9 cellular contexts compared by ENCODE assay signal in the genomic region with DNA sequence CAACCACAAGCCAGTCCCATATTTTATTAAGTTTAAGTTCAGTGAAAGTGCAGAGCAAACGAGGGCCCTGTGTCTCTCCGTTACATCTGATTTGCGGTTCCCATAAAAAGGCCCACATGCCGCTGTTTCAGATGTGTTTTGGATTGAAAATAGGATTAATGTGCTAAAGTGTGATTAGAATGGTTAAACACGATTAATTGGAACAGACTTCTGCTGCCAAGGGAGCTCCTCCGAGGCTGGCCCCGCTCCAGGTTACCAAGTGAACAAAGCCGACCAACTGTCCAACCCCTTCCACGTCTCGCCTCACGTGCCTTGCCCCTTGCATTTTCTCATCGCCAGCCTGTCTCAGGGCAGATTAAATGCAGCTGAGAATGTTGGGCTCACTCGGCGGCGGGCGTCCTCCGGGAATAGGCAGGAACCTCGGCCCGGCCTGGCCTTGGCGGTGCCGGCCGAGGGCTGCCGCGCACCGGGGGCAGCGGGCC.
DNase-seq lines count a peak whose midpoint lies in the region; ATAC-seq, FAIRE-seq and TF ChIP-seq lines count a peak whose summit lies in the region.
"Had no signal": no experiment of that assay in that cellular context is flagged by ENCODE, and none has a peak within 500 bp of the region (broad histone marks: within the 10 kb centered on the region; RNA-seq: fewer than 3 reads in every experiment).

No MANE protein-coding gene starts in this region.

- no peaks in the 10 kb centered on the region for H3K27me3 ChIP-seq in foreskin keratinocyte

- FAIRE-seq in D721Med (lab: Jason Lieb, UNC), result peak; percentile 90
- FAIRE-seq: G401.6 had no signal

- no peaks in the 10 kb centered on the region for H3K4me1 Mint-ChIP-seq in stimulated activated effector memory CD8-positive, alpha-beta T cell treated with anti-CD3 and anti-CD28 coated beads, Interleukin-12 subunit alpha, Interleukin-12 subunit beta, amount 100 ng/mL, for 72 hours

- H3K4me3 Mint-ChIP-seq in stimulated activated effector memory CD8-positive, alpha-beta T cell treated with anti-CD3 and anti-CD28 coated beads, Interleukin-12 subunit alpha, Interleukin-12 subunit beta, amount 100 ng/mL, for 72 hours, result no peak overlapping the region

- no peak overlapping the region for H3K27ac ChIP-seq in foreskin keratinocyte

- DNase-seq in D721Med (ENCODE audit: insufficient read length, low spot score) (peak; percentile 89), NCI-H446 treated with DMSO at 0.1 percent for 48 hours (lab: John Stamatoyannopoulos, UW) (peak; percentile 81), fibroblast of villous mesenchyme (ENCODE audit: low read depth) (peak; percentile 14), posterior cingulate gyrus (peak; percentile 65 to 95 (median 76)), foreskin keratinocyte (no peak), SIG-M5 (lab: John Stamatoyannopoulos, UW) (no peak)
- DNase-seq in activated CD8-positive, alpha-beta memory T cell treated with anti-CD3 and anti-CD28 coated beads for 24 hours, result no peak
- no peak for DNase-seq in stimulated activated effector memory CD8-positive, alpha-beta T cell treated with anti-CD3 and anti-CD28 coated beads, Interleukin-12 subunit alpha, Interleukin-12 subunit beta, amount 100 ng/mL, for 72 hours (ENCODE audit: low spot score in 2 of 2)

- H3K4me1 ChIP-seq in foreskin keratinocyte, result no peaks in the 10 kb centered on the region

- H3K9me3 Mint-ChIP-seq in stimulated activated effector memory CD8-positive, alpha-beta T cell treated with anti-CD3 and anti-CD28 coated beads, Interleukin-12 subunit alpha, Interleukin-12 subunit beta, amount 100 ng/mL, for 72 hours, result no peaks in the 10 kb centered on the region

- intact Hi-C loops in posterior cingulate gyrus (cut with DNase I), result no loop called here

- no peaks in the 10 kb centered on the region for H3K36me3 Mint-ChIP-seq in stimulated activated effector memory CD8-positive, alpha-beta T cell treated with anti-CD3 and anti-CD28 coated beads, Interleukin-12 subunit alpha, Interleukin-12 subunit beta, amount 100 ng/mL, for 72 hours

- ATAC-seq in stimulated activated effector memory CD8-positive, alpha-beta T cell treated with anti-CD3 and anti-CD28 coated beads, Interleukin-12 subunit alpha, Interleukin-12 subunit beta, amount 100 ng/mL, for 72 hours, result no peak
- no peak for ATAC-seq in foreskin keratinocyte

- no peak for TF ChIP-seq CTCF in D721Med (IDR thresholded peaks at IDR 0.05; ENCODE audit: insufficient read depth, missing control alignments)
- no peak for TF ChIP-seq CTCF in fibroblast of villous mesenchyme (IDR thresholded peaks at IDR 0.05; ENCODE audit: insufficient read depth, low read depth, low read length)
- no peak for TF ChIP-seq CTCF in foreskin keratinocyte (conservative IDR thresholded peaks at IDR 0.05)

- no peak overlapping the region for H3K4me3 ChIP-seq in fibroblast of villous mesenchyme (ENCODE audit: low read depth, low read length)

- H3K27ac Mint-ChIP-seq in stimulated activated effector memory CD8-positive, alpha-beta T cell treated with anti-CD3 and anti-CD28 coated beads, Interleukin-12 subunit alpha, Interleukin-12 subunit beta, amount 100 ng/mL, for 72 hours, result no peak overlapping the region

Comparison
In these comparisons a context has a peak if more than half of its experiments do, and no peak if none do; other contexts are left out.
1. DNase-seq: peak in D721Med (single experiment), NCI-H446 treated with DMSO at 0.1 percent for 48 hours (single experiment), fibroblast of villous mesenchyme (single experiment) and posterior cingulate gyrus (10 of 10); none in activated CD8-positive, alpha-beta memory T cell treated with anti-CD3 and anti-CD28 coated beads for 24 hours (single experiment), stimulated activated effector memory CD8-positive, alpha-beta T cell treated with anti-CD3 and anti-CD28 coated beads, Interleukin-12 subunit alpha, Interleukin-12 subunit beta, amount 100 ng/mL, for 72 hours (0 of 2), foreskin keratinocyte (0 of 2) and SIG-M5 (single experiment).